Comparison of ENCODE assay signal across 8 cellular contexts in genomic region chr1:41242645-41243171, GRCh38. TPM values are rescaled to one million over a fixed set of nuclear protein-coding genes. Genes with fewer than 3 reads are reported as not detected.
DNase-seq lines count a peak whose midpoint lies in the region; ATAC-seq and TF ChIP-seq lines count a peak whose summit lies in the region.

No MANE protein-coding gene starts in this region.

- H4K20me1 ChIP-seq in osteoblast (ENCODE audit: insufficient read depth, low read length), result peaks cover 24% of the 10 kb centered on the region

- H3K36me3 Mint-ChIP-seq in CD8-positive, alpha-beta T cell, result peaks cover 4% of the 10 kb centered on the region

- H3K4me1 Mint-ChIP-seq in CD8-positive, alpha-beta T cell (ENCODE audit: low read depth), result peaks cover 16% of the 10 kb centered on the region

- H3K4me3 ChIP-seq in CD8-positive, alpha-beta T cell (ENCODE audit: low read depth, low read length), result peak overlapping the region; percentile 50
- H3K4me3 ChIP-seq in Peyer's patch (peak overlapping the region; percentile 87 to 99 (median 96)), osteoblast (ENCODE audit: insufficient read depth, low read length) (peak overlapping the region; percentile 76)

- no peaks in the 10 kb centered on the region for H3K27me3 ChIP-seq in CD8-positive, alpha-beta T cell (ENCODE audit: insufficient read depth, low read length)
- no peaks in the 10 kb centered on the region for H3K27me3 ChIP-seq in Peyer's patch
- no peaks in the 10 kb centered on the region for H3K27me3 ChIP-seq in osteoblast (ENCODE audit: insufficient read depth, low read length)

- peak overlapping the region; percentile 85 for H3K27ac Mint-ChIP-seq in CD8-positive, alpha-beta T cell

- no peak for TF ChIP-seq POLR2A in Peyer's patch (IDR thresholded peaks at IDR 0.05)

- POLR2A ChIA-PET in CD8-positive, alpha-beta T cell (lab: Charles Lee), result no interaction called here

- peak overlapping the region; percentile 7 for H3K27ac ChIP-seq in CD8-positive, alpha-beta T cell (ENCODE audit: low read depth, low read length)
- H3K27ac ChIP-seq in Peyer's patch (peak overlapping the region; percentile 82 to 99 (median 95)), epithelial cell of prostate (peak overlapping the region; percentile 65), osteoblast (ENCODE audit: low read depth, low read length) (peak overlapping the region; percentile 47)

- H3K27me3 Mint-ChIP-seq in CD8-positive, alpha-beta T cell (ENCODE audit: low read depth), result peaks cover 2% of the 10 kb centered on the region

- H3K4me3 Mint-ChIP-seq in CD8-positive, alpha-beta T cell, result peak overlapping the region; percentile 80

- CTCF ChIA-PET in CD8-positive, alpha-beta T cell (lab: Charles Lee), result no interaction called here

- TF ChIP-seq CTCF in CD8-positive, alpha-beta T cell (IDR thresholded peaks at IDR 0.05), result no peak
- no peak for TF ChIP-seq CTCF in Peyer's patch (IDR thresholded peaks at IDR 0.05)
- TF ChIP-seq CTCF in osteoblast (IDR thresholded peaks at IDR 0.05; ENCODE audit: extremely low read depth, low read depth, low read length), result no peak

- H3K79me2 ChIP-seq in osteoblast (ENCODE audit: insufficient read depth, low read length), result peaks cover 33% of the 10 kb centered on the region

- H3K4me2 ChIP-seq in osteoblast (ENCODE audit: insufficient read depth, low read length), result peak overlapping the region; percentile 80

- peak overlapping the region; percentile 90 for H2AFZ ChIP-seq in osteoblast (ENCODE audit: low read length)

- peaks cover 5% of the 10 kb centered on the region for H3K9me3 Mint-ChIP-seq in CD8-positive, alpha-beta T cell

- no peak for ATAC-seq in CD8-positive, alpha-beta T cell
- peak; percentile 20 for ATAC-seq in GM21619 (IDR thresholded peaks at IDR 0.05; ENCODE audit: unreplicated experiment)

- intact Hi-C loops in CD8-positive, alpha-beta T cell (cut with DNase I, micrococcal nuclease), result no loop called here

- no peaks in the 10 kb centered on the region for H3K36me3 ChIP-seq in CD8-positive, alpha-beta T cell (ENCODE audit: insufficient read depth, low read length)
- H3K36me3 ChIP-seq in Peyer's patch (no peaks in the 10 kb centered on the region), osteoblast (ENCODE audit: insufficient read depth, low read length) (no peaks in the 10 kb centered on the region)

- peaks cover 10% of the 10 kb centered on the region for H3K4me1 ChIP-seq in CD8-positive, alpha-beta T cell (ENCODE audit: insufficient read depth, low read length)
- H3K4me1 ChIP-seq in Peyer's patch (peaks cover 0 to 42% (median 2%) of the 10 kb centered on the region in 4 donors), osteoblast (ENCODE audit: insufficient read depth, low read length) (peaks cover 35% of the 10 kb centered on the region)

- no peaks in the 10 kb centered on the region for H3K9me3 ChIP-seq in CD8-positive, alpha-beta T cell (ENCODE audit: low read length)
- no peaks in the 10 kb centered on the region for H3K9me3 ChIP-seq in Peyer's patch
- H3K9me3 ChIP-seq in osteoblast (ENCODE audit: low read depth, low read length), result no peaks in the 10 kb centered on the region

- no peak for DNase-seq in CD8-positive, alpha-beta T cell
- DNase-seq in Peyer's patch (peak in 1 of 3 donors; percentile 40), epithelial cell of prostate (ENCODE audit: low read depth, low spot score) (no peak), osteoblast (ENCODE audit: insufficient read length, low spot score, missing footprints) (no peak), HPDE6-E6E7 (ENCODE audit: extremely low spot score) (no peak), NCI-H2107 (lab: John Stamatoyannopoulos, UW) (no peak)
- DNase-seq in stimulated activated CD4-positive, alpha-beta T cell treated with anti-CD3 and anti-CD28 coated beads, Interleukin-4, amount 100 ng/mL, for 24 hours, result no peak

RNA-seq across cellular contexts. Expression of gene SCMH1, which starts 0.6 kb away (rescaled TPM):
- total RNA-seq in CD8-positive, alpha-beta T cell, result 10 to 100 TPM; 10.2 to 13.1 TPM
- total RNA-seq in Peyer's patch (100 to 1,000 TPM in 1 of 4 donors, 10 to 100 TPM in 3; 27.1 to 116 (median 52.9) TPM), osteoblast (30.9 and 33.7 TPM in 2 replicates)

Comparison
In these comparisons a context has a peak if more than half of its experiments do, and no peak if none do; other contexts are left out.
1. H3K27ac ChIP-seq: peak in every context shown above with its lines; median percentile 95 in Peyer's patch; 65 in epithelial cell of prostate; 47 in osteoblast; 7 in CD8-positive, alpha-beta T cell.